Comparison of ENCODE assay signal across 22 cellular contexts in genomic region chr11:73196576-73196975, GRCh38. TPM values are rescaled to one million over a fixed set of nuclear protein-coding genes. Genes with fewer than 3 reads are reported as not detected.
"Had no signal": no experiment of that assay in that cellular context is flagged by ENCODE, and none has a peak within 500 bp of the region (broad histone marks: within the 10 kb centered on the region; RNA-seq: fewer than 3 reads in every experiment).

No MANE protein-coding gene starts in this region.

- DNase-seq: activated CD4-positive, alpha-beta memory T cell treated with anti-CD3 and anti-CD28 coated beads, Interleukin-2, amount 10 ng/mL, durations not matched to agents 7 days and 5 days; activated CD4-positive, alpha-beta T cell treated with anti-CD3 and anti-CD28 coated beads for 48 hours; activated CD4-positive, CD25-positive, alpha-beta regulatory T cell; activated effector memory CD4-positive, alpha-beta T cell treated with Interleukin-2 at 50 U/mL for 16 hours; activated naive CD4-positive, alpha-beta T cell treated with anti-CD3 and anti-CD28 coated beads, Interleukin-2, amount 10 ng/mL, durations not matched to agents 7 days and 5 days; activated T-cell treated with anti-CD3 and anti-CD28 coated beads, Interleukin-2, amount 50 U/mL, for 72 hours; amygdala; erythroblast; foreskin melanocyte; hippocampal formation; kidney glomerular epithelial cell; left ventricle myocardium inferior; pancreas; right cardiac atrium; stimulated activated CD4-positive, alpha-beta T cell treated with anti-CD3 and anti-CD28 coated beads, Interleukin-12 subunit alpha, Interleukin-12 subunit beta, amount 100 ng/mL, for 4 hours; stimulated activated CD4-positive, alpha-beta T cell treated with anti-CD3 and anti-CD28 coated beads, Interleukin-4, amount 100 ng/mL, for 4 hours; substantia nigra had no signal

- H3K27me3 ChIP-seq: neutrophil, pancreas, tibial nerve had no signal

- H3K9me3 ChIP-seq: left ventricle myocardium inferior, neutrophil, pancreas, tibial nerve had no signal

- H3K27ac ChIP-seq: left ventricle myocardium inferior, neutrophil, pancreas, tibial nerve had no signal

- H3K36me3 Mint-ChIP-seq: activated naive CD4-positive, alpha-beta T cell treated with anti-CD3 and anti-CD28 coated beads, Interleukin-2, amount 10 ng/mL, durations not matched to agents 7 days and 5 days had no signal

- H3K4me1 ChIP-seq: pancreas had no signal

- H3K9me3 Mint-ChIP-seq: activated CD4-positive, alpha-beta memory T cell treated with anti-CD3 and anti-CD28 coated beads, Interleukin-2, amount 10 ng/mL, durations not matched to agents 7 days and 5 days; activated naive CD4-positive, alpha-beta T cell treated with anti-CD3 and anti-CD28 coated beads, Interleukin-2, amount 10 ng/mL, durations not matched to agents 7 days and 5 days; activated T-cell treated with anti-CD3 and anti-CD28 coated beads, Interleukin-2, amount 50 U/mL, for 72 hours; nephron; stimulated activated naive CD8-positive, alpha-beta T cell treated with anti-CD3 and anti-CD28 coated beads, Interleukin-15, Interleukin-2, amounts not matched to agents 100 ng/mL and 50 ng/mL, for 24 hours; T-helper 1 cell treated with Interleukin-12 subunit alpha and Interleukin-12 subunit beta and Interleukin-4 antibody, amounts not matched to agents 30 μg/mL and 1 μg/mL, for 36 hours had no signal

- H3K4me3 ChIP-seq: left ventricle myocardium inferior, pancreas, tibial nerve had no signal

- H3K36me3 ChIP-seq: left ventricle myocardium inferior, neutrophil, pancreas, tibial nerve had no signal

- H3K4me3 Mint-ChIP-seq: activated CD4-positive, alpha-beta memory T cell treated with anti-CD3 and anti-CD28 coated beads, Interleukin-2, amount 10 ng/mL, durations not matched to agents 7 days and 5 days; activated naive CD4-positive, alpha-beta T cell treated with anti-CD3 and anti-CD28 coated beads, Interleukin-2, amount 10 ng/mL, durations not matched to agents 7 days and 5 days; activated T-cell treated with anti-CD3 and anti-CD28 coated beads, Interleukin-2, amount 50 U/mL, for 72 hours; nephron; stimulated activated naive CD8-positive, alpha-beta T cell treated with anti-CD3 and anti-CD28 coated beads, Interleukin-15, Interleukin-2, amounts not matched to agents 100 ng/mL and 50 ng/mL, for 24 hours; T-helper 1 cell treated with Interleukin-12 subunit alpha and Interleukin-12 subunit beta and Interleukin-4 antibody, amounts not matched to agents 30 μg/mL and 1 μg/mL, for 36 hours had no signal

- H3K27ac Mint-ChIP-seq: activated CD4-positive, alpha-beta memory T cell treated with anti-CD3 and anti-CD28 coated beads, Interleukin-2, amount 10 ng/mL, durations not matched to agents 7 days and 5 days; activated naive CD4-positive, alpha-beta T cell treated with anti-CD3 and anti-CD28 coated beads, Interleukin-2, amount 10 ng/mL, durations not matched to agents 7 days and 5 days; activated T-cell treated with anti-CD3 and anti-CD28 coated beads, Interleukin-2, amount 50 U/mL, for 72 hours; nephron; stimulated activated naive CD8-positive, alpha-beta T cell treated with anti-CD3 and anti-CD28 coated beads, Interleukin-15, Interleukin-2, amounts not matched to agents 100 ng/mL and 50 ng/mL, for 24 hours; T-helper 1 cell treated with Interleukin-12 subunit alpha and Interleukin-12 subunit beta and Interleukin-4 antibody, amounts not matched to agents 30 μg/mL and 1 μg/mL, for 36 hours had no signal

- H3K4me1 Mint-ChIP-seq: activated naive CD4-positive, alpha-beta T cell treated with anti-CD3 and anti-CD28 coated beads, Interleukin-2, amount 10 ng/mL, durations not matched to agents 7 days and 5 days had no signal

- ATAC-seq: activated T-cell treated with anti-CD3 and anti-CD28 coated beads, Interleukin-2, amount 50 U/mL, for 72 hours; pancreas; right cardiac atrium had no signal

- H3K27me3 Mint-ChIP-seq: stimulated activated naive CD8-positive, alpha-beta T cell treated with anti-CD3 and anti-CD28 coated beads, Interleukin-15, Interleukin-2, amounts not matched to agents 100 ng/mL and 50 ng/mL, for 24 hours had no signal

RNA-seq across cellular contexts. Expression of gene P2RY2, which starts 21.5 kb away (rescaled TPM):
- total RNA-seq: activated CD4-positive, alpha-beta memory T cell treated with anti-CD3 and anti-CD28 coated beads, Interleukin-2, amount 10 ng/mL, durations not matched to agents 7 days and 5 days; activated T-cell treated with anti-CD3 and anti-CD28 coated beads, Interleukin-2, amount 50 U/mL, for 72 hours had no signal
